Comparison of ENCODE assay signal across 8 cellular contexts in the genomic region with DNA sequence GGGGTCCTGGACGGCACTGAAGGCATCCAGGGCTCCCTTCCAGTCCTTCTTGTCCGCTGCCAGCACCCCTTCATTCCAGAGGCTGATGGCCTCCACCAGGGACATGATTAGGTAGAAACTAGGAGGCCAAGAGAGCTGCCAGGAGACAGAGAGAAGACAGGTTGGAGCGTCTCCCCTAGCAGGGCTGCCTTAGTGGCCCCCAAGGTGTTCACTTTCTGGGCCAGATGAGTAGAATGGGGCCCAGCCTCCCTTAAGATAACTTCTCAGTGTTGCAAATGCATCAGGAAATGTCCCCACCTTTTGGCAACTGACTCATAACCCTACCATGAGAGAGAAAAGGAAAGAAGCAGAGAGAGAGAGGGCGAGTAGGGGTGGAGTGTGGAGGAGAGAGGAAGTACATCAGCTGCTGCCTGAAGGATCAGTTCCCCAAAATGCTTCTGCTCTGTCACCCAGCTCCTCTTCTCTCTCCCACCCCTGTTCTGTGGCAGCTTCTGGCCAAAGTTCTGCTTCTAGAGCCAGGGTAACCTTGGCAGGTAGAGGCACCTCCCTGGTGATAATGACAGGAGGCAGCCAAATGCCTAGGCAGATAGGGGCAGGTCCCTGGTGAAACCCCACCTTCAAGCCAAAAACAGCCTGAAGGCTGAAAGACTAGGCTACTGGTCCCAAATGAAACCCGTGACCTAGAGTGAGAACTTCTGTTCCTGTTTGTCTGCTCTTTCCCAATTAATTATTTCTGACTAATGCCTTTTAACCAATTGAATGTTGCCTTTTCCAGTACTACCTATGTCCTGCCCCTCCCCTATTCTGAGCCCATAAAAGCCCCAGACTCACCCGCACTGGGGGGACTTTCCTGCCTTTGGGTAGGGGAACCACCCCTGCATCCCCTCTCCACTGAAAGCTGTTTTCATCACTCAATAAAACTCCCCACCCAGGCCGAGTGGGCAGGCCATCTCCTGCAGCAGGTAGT. TPM values are rescaled to one million over a fixed set of nuclear protein-coding genes. Genes with fewer than 3 reads are reported as not detected.
DNase-seq lines count a peak whose midpoint lies in the region; ATAC-seq, FAIRE-seq and TF ChIP-seq lines count a peak whose summit lies in the region.

A gene with protein sequence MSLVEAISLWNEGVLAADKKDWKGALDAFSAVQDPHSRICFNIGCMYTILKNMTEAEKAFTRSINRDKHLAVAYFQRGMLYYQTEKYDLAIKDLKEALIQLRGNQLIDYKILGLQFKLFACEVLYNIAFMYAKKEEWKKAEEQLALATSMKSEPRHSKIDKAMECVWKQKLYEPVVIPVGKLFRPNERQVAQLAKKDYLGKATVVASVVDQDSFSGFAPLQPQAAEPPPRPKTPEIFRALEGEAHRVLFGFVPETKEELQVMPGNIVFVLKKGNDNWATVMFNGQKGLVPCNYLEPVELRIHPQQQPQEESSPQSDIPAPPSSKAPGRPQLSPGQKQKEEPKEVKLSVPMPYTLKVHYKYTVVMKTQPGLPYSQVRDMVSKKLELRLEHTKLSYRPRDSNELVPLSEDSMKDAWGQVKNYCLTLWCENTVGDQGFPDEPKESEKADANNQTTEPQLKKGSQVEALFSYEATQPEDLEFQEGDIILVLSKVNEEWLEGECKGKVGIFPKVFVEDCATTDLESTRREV (minus strand): TSS at position 235 of the 967 bp plus-strand sequence. CDS start 130 bp downstream, at position 105.

- H3K18ac ChIP-seq in neuronal stem cell (ENCODE audit: low read length): peak within 1 kb of the TSS; percentile 23

- H3K4me2 ChIP-seq in neuronal stem cell (ENCODE audit: insufficient read depth, low read length, poor library complexity, severe bottlenecking): no peak within 1 kb of the TSS

- H4K91ac ChIP-seq in neuronal stem cell (ENCODE audit: low read depth, low read length, poor library complexity): no peak within 1 kb of the TSS

- H3K27ac ChIP-seq in neuronal stem cell (replicated peaks; ENCODE audit: low read length): no peak within 1 kb of the TSS

- H3K14ac ChIP-seq in neuronal stem cell (ENCODE audit: low read length): no peak within 1 kb of the TSS

- H3K4ac ChIP-seq in neuronal stem cell (ENCODE audit: low read length): no peak within 1 kb of the TSS

- TF ChIP-seq CTCF in NB4 (IDR thresholded peaks at IDR 0.05; ENCODE audit: low read depth, low read length): no peak
- no peak for TF ChIP-seq CTCF in bronchial epithelial cell (IDR thresholded peaks at IDR 0.05; ENCODE audit: insufficient read depth, low read length, severe bottlenecking)

- H4K8ac ChIP-seq in neuronal stem cell (ENCODE audit: low read depth, low read length): no peak within 1 kb of the TSS

- no CpG with 5 or more reads among the region's 7 CpGs for WGBS in neuronal stem cell (ENCODE audit: extremely low coverage in 2 of 2, insufficient read length in 2 of 2, insufficient replicate concordance in 1 of 2), 2 donors

- no peaks in the 10 kb centered on the region for H3K79me1 ChIP-seq in neuronal stem cell (ENCODE audit: low read depth, low read length)

- no peak within 1 kb of the TSS for H2BK15ac ChIP-seq in neuronal stem cell (ENCODE audit: low read length)

- peaks cover 0 to 8% of the 10 kb centered on the region in 2 donors for H3K4me1 ChIP-seq in neuronal stem cell (ENCODE audit: control insufficient read depth in 2 of 2, insufficient read depth in 1 of 2, low read depth in 1 of 2, low read length in 2 of 2)

- H3K36me3 ChIP-seq in bronchial epithelial cell (ENCODE audit: control insufficient read depth, insufficient read depth, low read length): no peaks in the 10 kb centered on the region
- no peaks in the 10 kb centered on the region for H3K36me3 ChIP-seq in neuronal stem cell (replicated peaks in 1 of 2; ENCODE audit: control insufficient read depth in 2 of 2, insufficient read depth in 2 of 2, low read length in 2 of 2)

- H2AFZ ChIP-seq in neuronal stem cell (ENCODE audit: low read length): no peak within 1 kb of the TSS

- no peak within 1 kb of the TSS for H2BK12ac ChIP-seq in neuronal stem cell (ENCODE audit: low read length)

- no peak within 1 kb of the TSS for H3K4me3 ChIP-seq in NB4 (ENCODE audit: low read depth, low read length)
- no peak within 1 kb of the TSS for H3K4me3 ChIP-seq in bronchial epithelial cell (ENCODE audit: low read depth, low read length)
- no peak within 1 kb of the TSS for H3K4me3 ChIP-seq in neuronal stem cell (ENCODE audit: low read length in 2 of 2)

- DNase-seq in NB4 (ENCODE audit: low read depth) (peak; percentile 94), bronchial epithelial cell (ENCODE audit: low read depth) (peak; percentile 82), neuronal stem cell (ENCODE audit: low spot score) (no peak), NCI-H1930 (lab: John Stamatoyannopoulos, UW) (no peak), DMS114 treated with DMSO at 0.1 percent for 48 hours (lab: John Stamatoyannopoulos, UW; ENCODE audit: unreplicated experiment) (no peak), NCI-H1048 (lab: John Stamatoyannopoulos, UW) (no peak)

- H2BK5ac ChIP-seq in neuronal stem cell (ENCODE audit: low read length): no peak within 1 kb of the TSS

- H3K27me3 ChIP-seq in bronchial epithelial cell (ENCODE audit: control insufficient read depth, insufficient read depth, low read length): no peaks in the 10 kb centered on the region
- peaks cover 0 to 15% (median 0%) of the 10 kb centered on the region in 3 experiments for H3K27me3 ChIP-seq in neuronal stem cell (ENCODE audit: control insufficient read depth in 3 of 3, insufficient read depth in 3 of 3, low read depth in 1 of 3, low read length in 3 of 3)

- H2AK5ac ChIP-seq in neuronal stem cell (ENCODE audit: low read depth, low read length): no peak within 1 kb of the TSS

- peaks cover 0 to 2% of the 10 kb centered on the region in 2 donors for H3K9me3 ChIP-seq in neuronal stem cell (replicated peaks in 1 of 2; ENCODE audit: control insufficient read depth in 2 of 2, insufficient read depth in 1 of 2, low read depth in 1 of 2, low read length in 2 of 2)

- TF ChIP-seq POLR2A in NB4 (IDR thresholded peaks at IDR 0.05; ENCODE audit: extremely low read depth, insufficient read length): no peak

- no peak within 1 kb of the TSS for H3K23ac ChIP-seq in neuronal stem cell (ENCODE audit: low read depth, low read length, poor library complexity)

- H3K9ac ChIP-seq in neuronal stem cell (ENCODE audit: low read depth, low read length, poor library complexity): no peak within 1 kb of the TSS

- H2BK120ac ChIP-seq in neuronal stem cell (ENCODE audit: low read depth, low read length): no peak within 1 kb of the TSS

- ATAC-seq in GM18868 (IDR thresholded peaks at IDR 0.05; ENCODE audit: unreplicated experiment): peak; percentile 83
- peak; percentile 82 for ATAC-seq in HG02610 (IDR thresholded peaks at IDR 0.05; ENCODE audit: unreplicated experiment)

- no peak for FAIRE-seq in bronchial epithelial cell (lab: Jason Lieb, UNC)

RNA-seq across cellular contexts. Expression of the gene that starts here (rescaled TPM):
- 96.4 and 202 TPM in 2 replicates for total RNA-seq in bronchial epithelial cell
- polyA plus RNA-seq in neuronal stem cell (2013, experiment 1 of 2): not detected
- 0.06 TPM for polyA plus RNA-seq in neuronal stem cell (2013, experiment 2 of 2)

Comparison
In these comparisons a context has a peak if more than half of its experiments do, and no peak if none do; other contexts are left out.
1. DNase-seq: peak in NB4 (single experiment) and bronchial epithelial cell (single experiment); none in neuronal stem cell (single experiment), NCI-H1930 (0 of 2), DMS114 treated with DMSO at 0.1 percent for 48 hours (single experiment) and NCI-H1048 (single experiment).